ENCODE assay signal across 13 cellular contexts in the genomic region with DNA sequence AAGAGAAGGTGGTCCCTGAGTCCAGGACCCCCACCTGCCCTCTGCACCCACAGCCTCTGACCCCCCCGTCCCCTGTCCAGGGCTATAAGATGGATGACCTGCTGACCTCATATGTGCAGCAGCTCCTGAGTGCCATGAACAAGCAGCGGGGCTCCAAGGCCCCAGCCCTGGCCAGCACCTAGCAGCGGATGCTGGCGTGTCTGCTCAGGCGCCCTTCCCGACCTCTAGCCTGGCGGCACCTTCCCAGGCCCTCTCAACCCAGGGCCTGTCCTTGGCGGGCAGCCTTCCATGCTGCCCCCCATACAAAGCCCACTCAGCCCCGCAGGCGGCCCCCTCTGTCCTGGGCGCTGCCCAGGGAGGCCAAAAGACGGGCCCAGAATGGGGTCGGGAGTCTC. TPM values are rescaled to one million over a fixed set of nuclear protein-coding genes. Genes with fewer than 3 reads are reported as not detected.
DNase-seq lines count a peak whose midpoint lies in the region; TF ChIP-seq lines count a peak whose summit lies in the region.
"Had no signal": no experiment of that assay in that cellular context is flagged by ENCODE, and none has a peak within 500 bp of the region (broad histone marks: within the 10 kb centered on the region; RNA-seq: fewer than 3 reads in every experiment).

No MANE protein-coding gene starts in this region.

- H3K4me3 ChIP-seq in coronary artery (peak overlapping the region; percentile 22), mesodermal cell (ENCODE audit: extremely low read depth, insufficient read depth, low read length, poor library complexity, severe bottlenecking) (no peak overlapping the region), thyroid gland (replicated peaks in 1 of 3) (no peak overlapping the region)

- H3K9me3 ChIP-seq in mesodermal cell (ENCODE audit: control insufficient read depth, low read length) (no peaks in the 10 kb centered on the region), thyroid gland (no peaks in the 10 kb centered on the region)

- DNase-seq in DMS 273 (lab: John Stamatoyannopoulos, UW; ENCODE audit: unreplicated experiment) = peak; percentile 11
- no peak for DNase-seq in DMS 273 treated with DMSO at 0.1 percent for 48 hours (lab: John Stamatoyannopoulos, UW)
- DNase-seq in coronary artery (ENCODE audit: low spot score) = no peak
- no peak for DNase-seq in thyroid gland
- no peak for DNase-seq in SHP77 treated with DMSO at 0.1 percent for 48 hours (lab: John Stamatoyannopoulos, UW)
- DNase-seq in NCI-H2029 treated with DMSO at 0.1 percent for 48 hours (lab: John Stamatoyannopoulos, UW) = no peak
- DNase-seq in stimulated activated CD4-positive, alpha-beta T cell treated with anti-CD3 and anti-CD28 coated beads, Interleukin-2, amount 100 ng/mL, for 24 hours = no peak
- DNase-seq: activated gamma-delta T cell treated with Interleukin-2 at 50 U/mL for 16 hours; NCI-H2029; stimulated activated CD4-positive, alpha-beta T cell treated with anti-CD3 and anti-CD28 coated beads, Interleukin-2, amount 100 ng/mL, for 48 hours had no signal

- intact Hi-C loops in thyroid gland (cut with DNase I) = no loop called here

- no peak for TF ChIP-seq POLR2A in thyroid gland (IDR thresholded peaks at IDR 0.05)

- no peaks in the 10 kb centered on the region for H3K36me3 ChIP-seq in mesodermal cell (ENCODE audit: control insufficient read depth, insufficient read depth, low read length)
- no peaks in the 10 kb centered on the region for H3K36me3 ChIP-seq in thyroid gland

- TF ChIP-seq CTCF in coronary artery (IDR thresholded peaks at IDR 0.05) (no peak), thyroid gland (IDR thresholded peaks at IDR 0.05) (no peak)

- no peaks in the 10 kb centered on the region for H3K27me3 ChIP-seq in thyroid gland

- peak overlapping the region; percentile 85 to 94 for H3K27ac ChIP-seq in coronary artery
- H3K27ac ChIP-seq in mesodermal cell (ENCODE audit: low read depth, low read length, severe bottlenecking) = peak overlapping the region; percentile 84
- peak overlapping the region; percentile 33 to 61 (median 47) for H3K27ac ChIP-seq in thyroid gland
- H3K27ac ChIP-seq: 22Rv1 had no signal

- H3K4me1 ChIP-seq in mesodermal cell (ENCODE audit: control insufficient read depth, insufficient read depth, low read length, poor library complexity, severe bottlenecking) (peaks cover 33% of the 10 kb centered on the region), thyroid gland (peaks cover 5 to 32% of the 10 kb centered on the region in 2 donors)

- WGBS in mesodermal cell (ENCODE audit: insufficient coverage in 2 of 2), 2 experiments = 82 to 88% methylated on average over 8 to 10 of the region's 13 CpGs
- 81 to 82% methylated on average over 6 to 13 of the region's 13 CpGs for WGBS in thyroid gland, 2 donors

RNA-seq across cellular contexts. Expression of a gene that starts 8.7 kb away (rescaled TPM):
- polyA plus RNA-seq in mesodermal cell (2013, experiment 1 of 2) = 0.96 TPM
- 0.86 TPM for polyA plus RNA-seq in mesodermal cell (2013, experiment 2 of 2)
- total RNA-seq in thyroid gland = not detected
- total RNA-seq: natural killer cell treated with Interleukin-12 subunit alpha and Interleukin-12 subunit beta and Interleukin-15 and Interleukin-18, amount 100 ng/mL, for 72 hours had no signal

RNA-seq across cellular contexts. Expression of a gene that starts 38.1 kb away (rescaled TPM):
- 6.5 TPM for polyA plus RNA-seq in mesodermal cell (2013, experiment 1 of 2)
- polyA plus RNA-seq in mesodermal cell (2013, experiment 2 of 2) = 5.1 TPM
- total RNA-seq in thyroid gland = 10 to 100 TPM in 3 of 4 donors, 1 to 10 TPM in 1; 9.1 to 27.8 (median 14.2) TPM
- total RNA-seq: natural killer cell treated with Interleukin-12 subunit alpha and Interleukin-12 subunit beta and Interleukin-15 and Interleukin-18, amount 100 ng/mL, for 72 hours had no signal
